37 cellular contexts compared by ENCODE assay signal in genomic region chr17:38994026-38994425, GRCh38. TPM values are rescaled to one million over a fixed set of nuclear protein-coding genes. Genes with fewer than 3 reads are reported as not detected.
"Had no signal": no experiment of that assay in that cellular context is flagged by ENCODE, and none has a peak within 500 bp of the region (broad histone marks: within the 10 kb centered on the region; RNA-seq: fewer than 3 reads in every experiment).

No MANE protein-coding gene starts in this region.

- H3K9me3 ChIP-seq: pancreas, prostate gland, uterus had no signal

- H3K4me3 ChIP-seq: esophagus muscularis mucosa, heart left ventricle, lower lobe of right lung, pancreas, prostate gland, sigmoid colon, thoracic aorta, uterus had no signal

- H3K36me3 ChIP-seq: brain microvascular endothelial cell, esophagus muscularis mucosa, heart left ventricle, lower lobe of right lung, pancreas, prostate gland, sigmoid colon, thoracic aorta, uterus, WERI-Rb-1 had no signal

- H3K4me1 ChIP-seq: foreskin keratinocyte, lower lobe of right lung, pancreas, prostate gland, sigmoid colon, uterus had no signal

- DNase-seq: activated CD4-positive, alpha-beta T cell treated with anti-CD3 and anti-CD28 coated beads for 48 hours; activated CD4-positive, alpha-beta T cell treated with anti-CD3 and anti-CD28 coated beads, Interleukin-2, amount 50 U/mL, for 48 hours; activated CD8-positive, alpha-beta memory T cell treated with anti-CD3 and anti-CD28 coated beads for 24 hours; activated CD8-positive, alpha-beta memory T cell treated with anti-CD3 and anti-CD28 coated beads, Interleukin-2, amount 50 U/mL, for 4 hours; activated gamma-delta T cell; activated naive CD4-positive, alpha-beta T cell treated with anti-CD3 and anti-CD28 coated beads, Interleukin-2, amount 50 U/mL, for 16 hours; activated T-cell treated with anti-CD3 and anti-CD28 coated beads, Interleukin-2, amount 50 U/mL, for 24 hours; amniotic stem cell; brain microvascular endothelial cell; cortex of kidney; endodermal cell; foreskin keratinocyte; heart left ventricle; lower lobe of right lung; mesenchymal stem cell; naive thymus-derived CD8-positive, alpha-beta T cell; nucleus accumbens; pancreas; retina; sigmoid colon; small intestine; stimulated activated CD4-positive, alpha-beta T cell treated with anti-CD3 and anti-CD28 coated beads, Interleukin-4, amount 100 ng/mL, for 24 hours; uterus; WERI-Rb-1 had no signal

- H3K27ac Mint-ChIP-seq: activated T-cell treated with anti-CD3 and anti-CD28 coated beads, Interleukin-2, amount 50 U/mL, for 24 hours; endodermal cell; naive thymus-derived CD8-positive, alpha-beta T cell; stimulated activated effector memory CD8-positive, alpha-beta T cell treated with anti-CD3 and anti-CD28 coated beads, Interleukin-12 subunit alpha, Interleukin-12 subunit beta, amount 100 ng/mL, for 72 hours; stimulated activated naive CD8-positive, alpha-beta T cell treated with anti-CD3 and anti-CD28 coated beads, Interleukin-15, Interleukin-2, amounts not matched to agents 100 ng/mL and 50 ng/mL, for 24 hours; T-helper 2 cell treated with Interferon-gamma antibody and Interleukin-4, amounts not matched to agents 5 μg/mL and 100 μg/mL, for 36 hours; type B pancreatic cell had no signal

- H3K27me3 Mint-ChIP-seq: activated T-cell treated with anti-CD3 and anti-CD28 coated beads, Interleukin-2, amount 50 U/mL, for 24 hours; naive thymus-derived CD8-positive, alpha-beta T cell; stimulated activated naive CD8-positive, alpha-beta T cell treated with anti-CD3 and anti-CD28 coated beads, Interleukin-15, Interleukin-2, amounts not matched to agents 100 ng/mL and 50 ng/mL, for 24 hours; type B pancreatic cell had no signal

- H3K27ac ChIP-seq: brain microvascular endothelial cell, esophagus muscularis mucosa, foreskin keratinocyte, lower lobe of right lung, pancreas, prostate gland, sigmoid colon, thoracic aorta, WERI-Rb-1 had no signal

- ATAC-seq: activated CD4-positive, CD25-positive, alpha-beta regulatory T cell treated with anti-CD3 and anti-CD28 coated beads, Interleukin-2, amount 50 U/mL, for 24 hours; foreskin keratinocyte; lower lobe of right lung; naive thymus-derived CD8-positive, alpha-beta T cell; pancreas; stimulated activated effector memory CD8-positive, alpha-beta T cell treated with anti-CD3 and anti-CD28 coated beads, Interleukin-12 subunit alpha, Interleukin-12 subunit beta, amount 100 ng/mL, for 72 hours had no signal

- H3K36me3 Mint-ChIP-seq: stimulated activated effector memory CD8-positive, alpha-beta T cell treated with anti-CD3 and anti-CD28 coated beads, Interleukin-12 subunit alpha, Interleukin-12 subunit beta, amount 100 ng/mL, for 72 hours; type B pancreatic cell had no signal

- H3K4me3 Mint-ChIP-seq: activated T-cell treated with anti-CD3 and anti-CD28 coated beads, Interleukin-2, amount 50 U/mL, for 24 hours; endodermal cell; naive thymus-derived CD8-positive, alpha-beta T cell; neural crest cell; stimulated activated effector memory CD8-positive, alpha-beta T cell treated with anti-CD3 and anti-CD28 coated beads, Interleukin-12 subunit alpha, Interleukin-12 subunit beta, amount 100 ng/mL, for 72 hours; stimulated activated naive CD8-positive, alpha-beta T cell treated with anti-CD3 and anti-CD28 coated beads, Interleukin-15, Interleukin-2, amounts not matched to agents 100 ng/mL and 50 ng/mL, for 24 hours; T-helper 2 cell treated with Interferon-gamma antibody and Interleukin-4, amounts not matched to agents 5 μg/mL and 100 μg/mL, for 36 hours; type B pancreatic cell had no signal

- H3K4me1 Mint-ChIP-seq: naive thymus-derived CD8-positive, alpha-beta T cell; neural crest cell; stimulated activated effector memory CD8-positive, alpha-beta T cell treated with anti-CD3 and anti-CD28 coated beads, Interleukin-12 subunit alpha, Interleukin-12 subunit beta, amount 100 ng/mL, for 72 hours had no signal

RNA-seq across cellular contexts. Expression of gene FBXO47, which starts 26.8 kb away (rescaled TPM):
- total RNA-seq: astrocyte, cardiac septum, chondrocyte, endodermal cell, foreskin keratinocyte, kidney epithelial cell, lower lobe of right lung, neural crest cell, sigmoid colon, thoracic aorta had no signal
